Comparison of ENCODE assay signal across 8 cellular contexts in genomic region chr9:106859957-106860715, GRCh38. TPM values are rescaled to one million over a fixed set of nuclear protein-coding genes. Genes with fewer than 3 reads are reported as not detected.
DNase-seq lines count a peak whose midpoint lies in the region; ATAC-seq and TF ChIP-seq lines count a peak whose summit lies in the region.

No MANE protein-coding gene starts in this region.

- H3K27me3 Mint-ChIP-seq in activated T-cell treated with anti-CD3 and anti-CD28 coated beads, Interleukin-2, amount 50 U/mL, for 24 hours, result peaks cover 69% of the 10 kb centered on the region
- peaks cover 59% of the 10 kb centered on the region for H3K27me3 Mint-ChIP-seq in activated CD8-positive, alpha-beta T cell treated with anti-CD3 and anti-CD28 coated beads for 36 hours

- H3K9me3 ChIP-seq in breast epithelium, result no peaks in the 10 kb centered on the region
- H3K9me3 ChIP-seq in right lobe of liver, result no peaks in the 10 kb centered on the region
- H3K9me3 ChIP-seq in upper lobe of right lung, result no peaks in the 10 kb centered on the region

- no peaks in the 10 kb centered on the region for H3K36me3 ChIP-seq in breast epithelium
- no peaks in the 10 kb centered on the region for H3K36me3 ChIP-seq in right lobe of liver
- no peaks in the 10 kb centered on the region for H3K36me3 ChIP-seq in upper lobe of right lung

- POLR2A ChIA-PET in activated CD8-positive, alpha-beta T cell treated with anti-CD3 and anti-CD28 coated beads for 36 hours (lab: Charles Lee), result no interaction called here

- DNase-seq in activated T-cell treated with anti-CD3 and anti-CD28 coated beads, Interleukin-2, amount 50 U/mL, for 24 hours, result no peak
- no peak for DNase-seq in activated T-cell treated with anti-CD3 and anti-CD28 coated beads, Interleukin-2, amount 50 U/mL, for 1 hour
- DNase-seq in breast epithelium (ENCODE audit: low spot score in 2 of 2) (peak; percentile 59 to 60), right lobe of liver (peak; percentile 43 to 56 (median 45)), upper lobe of right lung (peak; percentile 70), NCI-H2107 treated with DMSO at 0.1 percent for 48 hours (lab: John Stamatoyannopoulos, UW; ENCODE audit: unreplicated experiment) (no peak), AML-193 (lab: John Stamatoyannopoulos, UW) (no peak)
- DNase-seq in activated CD8-positive, alpha-beta T cell treated with anti-CD3 and anti-CD28 coated beads for 36 hours, result no peak

- 3% methylated on average over 24 of the region's 43 CpGs for WGBS in right lobe of liver (ENCODE audit: insufficient coverage, low coverage, low lambda C conversion rate, missing lambda C conversion rate)

- H3K4me1 ChIP-seq in breast epithelium, result peaks cover 0 to 3% of the 10 kb centered on the region in 2 donors
- H3K4me1 ChIP-seq in right lobe of liver, result peaks cover 0 to 17% (median 0%) of the 10 kb centered on the region in 4 donors
- no peaks in the 10 kb centered on the region for H3K4me1 ChIP-seq in upper lobe of right lung

- H3K27me3 ChIP-seq in breast epithelium (peaks cover 0 to 4% of the 10 kb centered on the region in 2 donors), right lobe of liver (peaks cover 0 to 20% of the 10 kb centered on the region in 2 donors), upper lobe of right lung (no peaks in the 10 kb centered on the region)

- intact Hi-C loops in breast epithelium (cut with DNase I; ENCODE audit: low total_unique reads), result loop anchor here (2.0 kb wide), 1 partner anchor 57 kb away; no protein-coding TSS in a partner anchor
- intact Hi-C loops in right lobe of liver (cut with DNase I), result no loop called here
- intact Hi-C loops in upper lobe of right lung (cut with DNase I), result no loop called here
- intact Hi-C loops in activated CD8-positive, alpha-beta T cell treated with anti-CD3 and anti-CD28 coated beads for 36 hours (cut with micrococcal nuclease), result no loop called here

- H3K4me3 ChIP-seq in breast epithelium (peak overlapping the region; percentile 65 to 77 (median 66)), right lobe of liver (peak overlapping the region; percentile 25 to 49 (median 44)), upper lobe of right lung (peak overlapping the region; percentile 61)

- peak overlapping the region; percentile 16 for H3K4me3 Mint-ChIP-seq in activated T-cell treated with anti-CD3 and anti-CD28 coated beads, Interleukin-2, amount 50 U/mL, for 24 hours
- H3K4me3 Mint-ChIP-seq in activated CD8-positive, alpha-beta T cell treated with anti-CD3 and anti-CD28 coated beads for 36 hours, result no peak overlapping the region

- CTCF ChIA-PET in activated CD8-positive, alpha-beta T cell treated with anti-CD3 and anti-CD28 coated beads for 36 hours (lab: Charles Lee), result no interaction called here

- H3K4me1 Mint-ChIP-seq in activated T-cell treated with anti-CD3 and anti-CD28 coated beads, Interleukin-2, amount 50 U/mL, for 24 hours (ENCODE audit: low read depth), result peaks cover 30% of the 10 kb centered on the region
- peaks cover 20% of the 10 kb centered on the region for H3K4me1 Mint-ChIP-seq in activated CD8-positive, alpha-beta T cell treated with anti-CD3 and anti-CD28 coated beads for 36 hours (ENCODE audit: low read depth)

- no peak overlapping the region for H3K27ac Mint-ChIP-seq in activated T-cell treated with anti-CD3 and anti-CD28 coated beads, Interleukin-2, amount 50 U/mL, for 24 hours
- no peak overlapping the region for H3K27ac Mint-ChIP-seq in activated CD8-positive, alpha-beta T cell treated with anti-CD3 and anti-CD28 coated beads for 36 hours

- peak overlapping the region; percentile 92 for H3K27ac ChIP-seq in breast epithelium
- H3K27ac ChIP-seq in right lobe of liver, result peak overlapping the region; percentile 35 to 51 (median 50)
- peak overlapping the region; percentile 18 for H3K27ac ChIP-seq in upper lobe of right lung

- no peak for TF ChIP-seq CTCF in breast epithelium (IDR thresholded peaks at IDR 0.05)
- TF ChIP-seq CTCF in right lobe of liver (IDR thresholded peaks at IDR 0.05), result no peak
- TF ChIP-seq CTCF in upper lobe of right lung (IDR thresholded peaks at IDR 0.05), result no peak
- no peak for TF ChIP-seq CTCF in activated CD8-positive, alpha-beta T cell treated with anti-CD3 and anti-CD28 coated beads for 36 hours (IDR thresholded peaks at IDR 0.05)

- H3K9me3 Mint-ChIP-seq in activated T-cell treated with anti-CD3 and anti-CD28 coated beads, Interleukin-2, amount 50 U/mL, for 24 hours, result no peaks in the 10 kb centered on the region
- peaks cover 2% of the 10 kb centered on the region for H3K9me3 Mint-ChIP-seq in activated CD8-positive, alpha-beta T cell treated with anti-CD3 and anti-CD28 coated beads for 36 hours

- H3K36me3 Mint-ChIP-seq in activated T-cell treated with anti-CD3 and anti-CD28 coated beads, Interleukin-2, amount 50 U/mL, for 24 hours (ENCODE audit: low read depth), result no peaks in the 10 kb centered on the region
- no peaks in the 10 kb centered on the region for H3K36me3 Mint-ChIP-seq in activated CD8-positive, alpha-beta T cell treated with anti-CD3 and anti-CD28 coated beads for 36 hours (ENCODE audit: low read depth)

- peak; percentile 20 to 43 (median 33) for ATAC-seq in right lobe of liver
- peak; percentile 39 for ATAC-seq in upper lobe of right lung
- ATAC-seq in activated CD8-positive, alpha-beta T cell treated with anti-CD3 and anti-CD28 coated beads for 36 hours, result no peak

- TF ChIP-seq POLR2A in breast epithelium (IDR thresholded peaks at IDR 0.05), result no peak
- no peak for TF ChIP-seq POLR2A in right lobe of liver (IDR thresholded peaks at IDR 0.05)

RNA-seq across cellular contexts. Expression of gene ZNF462, which starts 2.8 kb away (rescaled TPM):
- total RNA-seq in breast epithelium, result 10 to 100 TPM in 2 of 3 donors, 1 to 10 TPM in 1; 9.0 to 36.4 (median 20.6) TPM
- total RNA-seq in right lobe of liver, result 1 to 10 TPM in 5 of 6 experiments, under 1 TPM in 1; 0.93 to 4.0 (median 2.9) TPM
- total RNA-seq in upper lobe of right lung, result 25.4 TPM
- not detected for total RNA-seq in activated CD8-positive, alpha-beta T cell treated with anti-CD3 and anti-CD28 coated beads for 36 hours

Comparison
In these comparisons a context has a peak if more than half of its experiments do, and no peak if none do; other contexts are left out.
1. DNase-seq: peak in breast epithelium (2 of 2), right lobe of liver (3 of 3) and upper lobe of right lung (single experiment); none in activated T-cell treated with anti-CD3 and anti-CD28 coated beads, Interleukin-2, amount 50 U/mL, for 24 hours (single experiment), activated T-cell treated with anti-CD3 and anti-CD28 coated beads, Interleukin-2, amount 50 U/mL, for 1 hour (single experiment), NCI-H2107 treated with DMSO at 0.1 percent for 48 hours (single experiment), AML-193 (0 of 2) and activated CD8-positive, alpha-beta T cell treated with anti-CD3 and anti-CD28 coated beads for 36 hours (single experiment).
2. H3K27ac ChIP-seq: peak in every context shown above with its lines; median percentile 92 in breast epithelium; 50 in right lobe of liver; 18 in upper lobe of right lung.
3. Peak in every context shown above with its lines, with median percentiles within 50 percentile points of each other: H3K4me3 ChIP-seq.